In genomic region chr19:16088985-16089846, GRCh38 we compare ENCODE assay signal across 13 cellular contexts. TPM values are rescaled to one million over a fixed set of nuclear protein-coding genes. Genes with fewer than 3 reads are reported as not detected.
DNase-seq lines count a peak whose midpoint lies in the region; ATAC-seq and TF ChIP-seq lines count a peak whose summit lies in the region.
"Had no signal": no experiment of that assay in that cellular context is flagged by ENCODE, and none has a peak within 500 bp of the region (broad histone marks: within the 10 kb centered on the region; RNA-seq: fewer than 3 reads in every experiment).

No MANE protein-coding gene starts in this region.

- no peak for DNase-seq in activated T-cell treated with anti-CD3 and anti-CD28 coated beads, Interleukin-2, amount 50 U/mL, for 72 hours
- DNase-seq in activated T-cell treated with anti-CD3 and anti-CD28 coated beads, Interleukin-2, amount 50 U/mL, for 48 hours, result no peak
- DNase-seq in transverse colon (no peak), GM03348 (ENCODE audit: low spot score) (no peak), NCI-H510A (lab: John Stamatoyannopoulos, UW) (no peak)
- DNase-seq: foreskin keratinocyte; NCI-H748 treated with DMSO at 0.1 percent for 48 hours; stimulated activated naive CD4-positive, alpha-beta T cell treated with Interleukin-2 at 50 U/mL for 16 hours; SW 1271 had no signal

- intact Hi-C loops in transverse colon (cut with DNase I; ENCODE audit: low total_unique reads), result no loop called here

- peak overlapping the region; percentile 70 for H3K27ac Mint-ChIP-seq in activated T-cell treated with anti-CD3 and anti-CD28 coated beads, Interleukin-2, amount 50 U/mL, for 72 hours
- peak overlapping the region in 4 of 5 experiments; percentile 35 to 76 (median 61) for H3K27ac Mint-ChIP-seq in brain

- H3K4me1 Mint-ChIP-seq in activated T-cell treated with anti-CD3 and anti-CD28 coated beads, Interleukin-2, amount 50 U/mL, for 72 hours (ENCODE audit: low read depth), result peaks cover 52% of the 10 kb centered on the region
- H3K4me1 Mint-ChIP-seq in brain, result no peaks in the 10 kb centered on the region

- no peaks in the 10 kb centered on the region for H3K9me3 Mint-ChIP-seq in activated T-cell treated with anti-CD3 and anti-CD28 coated beads, Interleukin-2, amount 50 U/mL, for 72 hours
- no peaks in the 10 kb centered on the region for H3K9me3 Mint-ChIP-seq in brain

- H3K4me3 ChIP-seq in mucosa of rectum (ENCODE audit: low read length in 2 of 2) (no peak overlapping the region), transverse colon (no peak overlapping the region)

- H3K4me1 ChIP-seq in mucosa of rectum (ENCODE audit: control insufficient read depth in 2 of 2, insufficient read depth in 2 of 2, low read length in 2 of 2) (peaks cover 14 to 26% of the 10 kb centered on the region in 2 donors), transverse colon (peaks cover 28 to 69% (median 46%) of the 10 kb centered on the region in 4 donors)
- H3K4me1 ChIP-seq: foreskin keratinocyte had no signal

- peaks cover 37 to 56% of the 10 kb centered on the region in 2 donors for H3K36me3 Mint-ChIP-seq in activated T-cell treated with anti-CD3 and anti-CD28 coated beads, Interleukin-2, amount 50 U/mL, for 72 hours (ENCODE audit: insufficient read depth in 2 of 2)
- peaks cover 86% of the 10 kb centered on the region for H3K36me3 Mint-ChIP-seq in brain

- H3K27me3 Mint-ChIP-seq in activated T-cell treated with anti-CD3 and anti-CD28 coated beads, Interleukin-2, amount 50 U/mL, for 72 hours (ENCODE audit: low read depth), result no peaks in the 10 kb centered on the region
- peaks cover 5% of the 10 kb centered on the region for H3K27me3 Mint-ChIP-seq in brain

- ATAC-seq in activated T-cell treated with anti-CD3 and anti-CD28 coated beads, Interleukin-2, amount 50 U/mL, for 72 hours (replicated peaks in 1 of 2), result no peak
- ATAC-seq in GM18870 (IDR thresholded peaks at IDR 0.05; ENCODE audit: unreplicated experiment), result no peak
- ATAC-seq: foreskin keratinocyte had no signal

- no peak for TF ChIP-seq POLR2A in transverse colon (IDR thresholded peaks at IDR 0.05)

- no peak for TF ChIP-seq EP300 in transverse colon (IDR thresholded peaks at IDR 0.05; ENCODE audit: low read depth)

- no peak for TF ChIP-seq CTCF in brain (conservative IDR thresholded peaks at IDR 0.05)
- TF ChIP-seq CTCF in transverse colon (IDR thresholded peaks at IDR 0.05), result no peak

- H3K27me3 ChIP-seq in mucosa of rectum (ENCODE audit: control insufficient read depth in 2 of 2, insufficient read depth in 2 of 2, low read length in 2 of 2), result no peaks in the 10 kb centered on the region
- H3K27me3 ChIP-seq in transverse colon, result no peaks in the 10 kb centered on the region
- H3K27me3 ChIP-seq: foreskin keratinocyte had no signal

- H3K4me3 Mint-ChIP-seq in activated T-cell treated with anti-CD3 and anti-CD28 coated beads, Interleukin-2, amount 50 U/mL, for 72 hours, result no peak overlapping the region
- peak overlapping the region in 1 of 5 experiments; percentile 54 for H3K4me3 Mint-ChIP-seq in brain

- in situ Hi-C loops in transverse colon (cut with MboI; ENCODE audit: low pct_ligation_motif_present in 1 of 4, low pct_unique_long_range_greater_than_20kb in 1 of 4, low sequenced_read_pairs in 3 of 4), result no loop called here

- H3K9me3 ChIP-seq in mucosa of rectum (ENCODE audit: control insufficient read depth in 2 of 2, low read length in 2 of 2), result no peaks in the 10 kb centered on the region
- no peaks in the 10 kb centered on the region for H3K9me3 ChIP-seq in transverse colon

- 35 to 40% methylated on average over 1 to 11 of the region's 11 CpGs for WGBS in transverse colon (ENCODE audit: low coverage in 1 of 2), 2 donors

- peak overlapping the region in 1 of 2 donors; percentile 23 for H3K9ac ChIP-seq in mucosa of rectum (ENCODE audit: low read depth in 1 of 2, low read length in 2 of 2)

- H3K27ac ChIP-seq in mucosa of rectum (ENCODE audit: low read depth in 2 of 2, low read length in 2 of 2) (peak overlapping the region; percentile 62 to 65), transverse colon (peak overlapping the region; percentile 70 to 100 (median 86))
- H3K27ac ChIP-seq: foreskin keratinocyte had no signal

- H3K36me3 ChIP-seq in mucosa of rectum (ENCODE audit: control insufficient read depth in 2 of 2, insufficient read depth in 2 of 2, low read length in 2 of 2) (peaks cover 69 to 86% of the 10 kb centered on the region in 2 donors), transverse colon (peaks cover 0 to 93% (median 46%) of the 10 kb centered on the region in 4 donors)

RNA-seq across cellular contexts. Expression of gene TPM4, which starts 12.9 kb away (rescaled TPM):
- 100 to 1,000 TPM; 427 to 456 TPM for total RNA-seq in activated T-cell treated with anti-CD3 and anti-CD28 coated beads, Interleukin-2, amount 50 U/mL, for 72 hours
- polyA plus RNA-seq in brain (ENCODE audit: insufficient read depth, low read depth, low replicate concordance), result 171 TPM
- 100 to 1,000 TPM; 228 to 491 (median 288) TPM for total RNA-seq in transverse colon

RNA-seq across cellular contexts. Expression of gene RAB8A, which starts 22.5 kb away (rescaled TPM):
- 10 to 100 TPM; 95.9 to 99.2 TPM for total RNA-seq in activated T-cell treated with anti-CD3 and anti-CD28 coated beads, Interleukin-2, amount 50 U/mL, for 72 hours
- 47.7 TPM for polyA plus RNA-seq in brain (ENCODE audit: insufficient read depth, low read depth, low replicate concordance)
- 100 to 1,000 TPM in 1 of 4 donors, 10 to 100 TPM in 3; 22.3 to 102 (median 67.9) TPM for total RNA-seq in transverse colon

RNA-seq across cellular contexts. Expression of gene HSH2D, which starts 54.3 kb away (rescaled TPM):
- total RNA-seq in activated T-cell treated with anti-CD3 and anti-CD28 coated beads, Interleukin-2, amount 50 U/mL, for 72 hours, result 10 to 100 TPM; 29.9 to 37.2 TPM
- polyA plus RNA-seq in brain (ENCODE audit: insufficient read depth, low read depth, low replicate concordance), result 0.17 TPM
- 10 to 100 TPM; 17.6 to 55.4 (median 30.8) TPM for total RNA-seq in transverse colon
- polyA plus RNA-seq: AG04450 had no signal
